Comparison of ENCODE assay signal across 8 cellular contexts in the genomic region with DNA sequence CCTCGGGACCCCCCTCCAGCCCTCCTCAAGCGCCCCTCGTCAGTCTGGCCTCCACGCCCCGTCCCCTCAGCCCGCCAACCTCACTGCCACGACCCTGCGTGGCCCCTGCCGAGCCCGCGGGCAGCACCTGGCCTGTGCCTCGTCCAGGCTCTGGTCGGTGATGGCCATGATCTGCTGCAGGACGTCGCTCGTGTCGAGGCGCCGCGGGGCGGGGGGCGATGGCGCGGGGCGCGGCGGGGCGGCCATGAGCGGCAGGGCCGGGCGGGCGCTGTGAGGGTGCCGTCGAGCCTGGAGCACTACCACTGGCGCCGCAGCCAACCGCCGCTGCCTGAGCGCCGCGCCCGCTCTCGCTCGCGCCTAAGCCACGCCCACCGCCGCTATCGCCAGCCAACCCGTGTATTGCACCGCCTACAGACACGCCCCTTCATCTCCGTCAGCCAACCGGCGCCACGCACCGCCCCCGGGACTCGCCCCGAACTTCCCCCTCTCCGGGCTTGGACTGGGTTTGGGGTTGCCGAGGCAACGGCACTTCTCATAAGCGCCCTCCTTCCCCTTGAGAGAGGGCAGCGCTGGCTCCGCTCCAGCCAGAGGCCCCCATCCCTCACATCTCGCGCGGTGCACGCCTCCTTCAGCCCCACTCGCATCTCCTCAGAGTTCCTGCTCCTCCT. TPM values are rescaled to one million over a fixed set of nuclear protein-coding genes. Genes with fewer than 3 reads are reported as not detected.
A peak's percentile ranks its signal among the peaks of the same experiment; 100 is the strongest.
DNase-seq lines count a peak whose midpoint lies in the region; TF ChIP-seq lines count a peak whose summit lies in the region.

A gene with protein sequence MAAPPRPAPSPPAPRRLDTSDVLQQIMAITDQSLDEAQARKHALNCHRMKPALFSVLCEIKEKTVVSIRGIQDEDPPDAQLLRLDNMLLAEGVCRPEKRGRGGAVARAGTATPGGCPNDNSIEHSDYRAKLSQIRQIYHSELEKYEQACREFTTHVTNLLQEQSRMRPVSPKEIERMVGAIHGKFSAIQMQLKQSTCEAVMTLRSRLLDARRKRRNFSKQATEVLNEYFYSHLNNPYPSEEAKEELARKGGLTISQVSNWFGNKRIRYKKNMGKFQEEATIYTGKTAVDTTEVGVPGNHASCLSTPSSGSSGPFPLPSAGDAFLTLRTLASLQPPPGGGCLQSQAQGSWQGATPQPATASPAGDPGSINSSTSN (minus strand): TSS at position 304 of the 668 bp plus-strand sequence. CDS start 58 bp downstream, at position 246.

- intact Hi-C loops in activated naive CD4-positive, alpha-beta T cell treated with anti-CD3 and anti-CD28 coated beads for 36 hours (cut with micrococcal nuclease): loop anchor here (1.0 to 2.0 kb wide), 6 partner anchors 10 to 56 kb away; partner anchors contain the start of genes ATP13A1 and LPAR2
- intact Hi-C loops in ovary (cut with DNase I): no loop called here

- POLR2A ChIA-PET in SK-N-SH (lab: Yijun Ruan, JAX): no interaction called here

- H3K27ac Mint-ChIP-seq in activated naive CD4-positive, alpha-beta T cell treated with anti-CD3 and anti-CD28 coated beads for 36 hours: peak within 1 kb of the TSS; percentile 46
- peak within 1 kb of the TSS; percentile 95 for H3K27ac Mint-ChIP-seq in glutamatergic neuron (ENCODE audit: unreplicated experiment)

- 10% methylated on average over 14 of the region's 71 CpGs for WGBS in SK-N-SH (ENCODE audit: low lambda C conversion rate)
- WGBS in ovary, 3 donors: 0 to 1% (median 1%) methylated on average over 52 to 71 of the region's 71 CpGs
- WGBS in tibial nerve, 2 donors: 3 to 4% methylated on average over 57 to 58 of the region's 71 CpGs

- no peaks in the 10 kb centered on the region for H3K36me3 Mint-ChIP-seq in activated naive CD4-positive, alpha-beta T cell treated with anti-CD3 and anti-CD28 coated beads for 36 hours (ENCODE audit: low read depth)
- H3K36me3 Mint-ChIP-seq in glutamatergic neuron (ENCODE audit: unreplicated experiment): no peaks in the 10 kb centered on the region

- DNase-seq in GM04504 (ENCODE audit: low read depth) (peak; percentile 68), HFF-Myc (ENCODE audit: extremely low read depth, low read depth) (peak; percentile 51), NB4 (ENCODE audit: low read depth) (peak; percentile 97), SK-N-SH (peak; percentile 99), glutamatergic neuron (peak; percentile 99), ovary (peak; percentile 96 to 98 (median 97)), tibial nerve (ENCODE audit: low spot score in 2 of 2) (peak; percentile 89 to 91)
- DNase-seq in activated naive CD4-positive, alpha-beta T cell treated with anti-CD3 and anti-CD28 coated beads for 36 hours: peak; percentile 99

- H4K20me1 ChIP-seq in SK-N-SH (ENCODE audit: insufficient read depth): no peaks in the 10 kb centered on the region

- CTCF ChIA-PET in SK-N-SH (lab: Yijun Ruan, JAX): interaction anchor here (0.7 to 2.4 kb wide), 2 partner anchors 66 to 86 kb away, joined by 3 to 11 read pairs; no protein-coding TSS in a partner anchor
- CTCF ChIA-PET in activated naive CD4-positive, alpha-beta T cell treated with anti-CD3 and anti-CD28 coated beads for 36 hours (lab: Charles Lee): interaction anchor here (1.6 to 1.8 kb wide), 3 partner anchors 12 to 86 kb away, joined by 5 to 8 read pairs (median 5); no protein-coding TSS in a partner anchor

- H3K9ac ChIP-seq in SK-N-SH: peak within 1 kb of the TSS; percentile 75; the same call in 1 of the 2 replicates

- no peak for TF ChIP-seq CTCF in HFF-Myc (IDR thresholded peaks at IDR 0.05; ENCODE audit: low read depth, low read length, missing control alignments)
- no peak for TF ChIP-seq CTCF in NB4 (IDR thresholded peaks at IDR 0.05; ENCODE audit: low read depth, low read length)
- TF ChIP-seq CTCF in SK-N-SH (IDR thresholded peaks at IDR 0.05): no peak
- no peak for TF ChIP-seq CTCF in glutamatergic neuron (IDR thresholded peaks at IDR 0.05; ENCODE audit: partially characterized antibody, unreplicated experiment)
- no peak for TF ChIP-seq CTCF in ovary (IDR thresholded peaks at IDR 0.05)
- no peak for TF ChIP-seq CTCF in tibial nerve (IDR thresholded peaks at IDR 0.05)

- no peaks in the 10 kb centered on the region for H3K9me3 Mint-ChIP-seq in activated naive CD4-positive, alpha-beta T cell treated with anti-CD3 and anti-CD28 coated beads for 36 hours
- H3K9me3 Mint-ChIP-seq in glutamatergic neuron (ENCODE audit: unreplicated experiment): peaks cover 16% of the 10 kb centered on the region

- H3K4me1 Mint-ChIP-seq in activated naive CD4-positive, alpha-beta T cell treated with anti-CD3 and anti-CD28 coated beads for 36 hours (ENCODE audit: low read depth): peaks cover 42% of the 10 kb centered on the region
- peaks cover 30% of the 10 kb centered on the region for H3K4me1 Mint-ChIP-seq in glutamatergic neuron (ENCODE audit: low read depth, unreplicated experiment)

- peaks cover 4% of the 10 kb centered on the region in 2 experiments; a peak in 2 of 4 replicates for H3K4me1 ChIP-seq in SK-N-SH (ENCODE audit: control insufficient read depth in 1 of 2, insufficient read depth in 2 of 2, low read depth in 1 of 2, low read length in 1 of 2)
- H3K4me1 ChIP-seq in ovary (ENCODE audit: insufficient read depth): peaks cover 7% of the 10 kb centered on the region
- H3K4me1 ChIP-seq in tibial nerve: peaks cover 0 to 11% (median 0%) of the 10 kb centered on the region in 4 donors

- TF ChIP-seq POLR2A in NB4 (IDR thresholded peaks at IDR 0.05; ENCODE audit: extremely low read depth, insufficient read length) (peak; percentile 47), ovary (IDR thresholded peaks at IDR 0.05) (no peak), tibial nerve (IDR thresholded peaks at IDR 0.05) (peak; percentile 32 to 37)

- H3K27me3 Mint-ChIP-seq in activated naive CD4-positive, alpha-beta T cell treated with anti-CD3 and anti-CD28 coated beads for 36 hours (ENCODE audit: low read depth): no peaks in the 10 kb centered on the region
- peaks cover 14% of the 10 kb centered on the region for H3K27me3 Mint-ChIP-seq in glutamatergic neuron (ENCODE audit: unreplicated experiment)

- peak within 1 kb of the TSS; percentile 26 for H3K4me3 ChIP-seq in HFF-Myc (replicated peaks; ENCODE audit: low read depth, low read length)
- H3K4me3 ChIP-seq in NB4 (ENCODE audit: low read depth, low read length): peak within 1 kb of the TSS; percentile 43
- H3K4me3 ChIP-seq in SK-N-SH (ENCODE audit: low read depth in 2 of 2, low read length in 1 of 2): peak within 1 kb of the TSS; percentile 51 to 74
- peak within 1 kb of the TSS; percentile 43 for H3K4me3 ChIP-seq in ovary
- H3K4me3 ChIP-seq in tibial nerve: peak within 1 kb of the TSS; percentile 36 to 64 (median 50)

- H2AFZ ChIP-seq in SK-N-SH (ENCODE audit: low read depth): peak within 1 kb of the TSS; percentile 93

- H3K36me3 ChIP-seq in SK-N-SH (replicated peaks in 1 of 2; ENCODE audit: control insufficient read depth in 1 of 2, insufficient read depth in 2 of 2, low read length in 1 of 2): no peaks in the 10 kb centered on the region
- no peaks in the 10 kb centered on the region for H3K36me3 ChIP-seq in ovary
- no peaks in the 10 kb centered on the region for H3K36me3 ChIP-seq in tibial nerve

- peak within 1 kb of the TSS; percentile 90 for H3K4me2 ChIP-seq in SK-N-SH

- H3K27ac ChIP-seq in SK-N-SH (ENCODE audit: low read depth in 2 of 2, low read length in 1 of 2) (peak within 1 kb of the TSS in 1 of 2 experiments; percentile 51; a peak in 2 of 4 replicates), ovary (no peak within 1 kb of the TSS), tibial nerve (peak within 1 kb of the TSS in 2 of 4 donors; percentile 29 to 67)

- no peak for TF ChIP-seq EP300 in SK-N-SH (IDR thresholded peaks at IDR 0.05; ENCODE audit: borderline replicate concordance in 1 of 2, low read depth in 1 of 2, low read length in 1 of 2)
- TF ChIP-seq EP300 in ovary (IDR thresholded peaks at IDR 0.05): no peak
- peak in 1 of 2 donors; percentile 14 for TF ChIP-seq EP300 in tibial nerve (IDR thresholded peaks at IDR 0.05)

- H3F3A ChIP-seq in SK-N-SH (replicated peaks; ENCODE audit: insufficient read depth): no peaks in the 10 kb centered on the region

- no peaks in the 10 kb centered on the region for H3K27me3 ChIP-seq in SK-N-SH (ENCODE audit: insufficient read depth)
- H3K27me3 ChIP-seq in ovary: no peaks in the 10 kb centered on the region
- peaks cover 0 to 9% of the 10 kb centered on the region in 2 donors for H3K27me3 ChIP-seq in tibial nerve

- peak within 1 kb of the TSS; percentile 81 for H3K4me3 Mint-ChIP-seq in activated naive CD4-positive, alpha-beta T cell treated with anti-CD3 and anti-CD28 coated beads for 36 hours
- peak within 1 kb of the TSS; percentile 91 for H3K4me3 Mint-ChIP-seq in glutamatergic neuron (ENCODE audit: unreplicated experiment)

- H3K9me3 ChIP-seq in SK-N-SH: no peaks in the 10 kb centered on the region
- H3K9me3 ChIP-seq in ovary: no peaks in the 10 kb centered on the region
- H3K9me3 ChIP-seq in tibial nerve: no peaks in the 10 kb centered on the region

- no peak for TF ChIP-seq RAD21 in SK-N-SH (IDR thresholded peaks at IDR 0.05; ENCODE audit: low read length)

- H3K79me2 ChIP-seq in SK-N-SH (ENCODE audit: insufficient read depth): peaks cover 31% of the 10 kb centered on the region; the same call in 1 of the 2 replicates

- no peaks in the 10 kb centered on the region for H3K9me2 ChIP-seq in SK-N-SH

TF ChIP-seq in SK-N-SH, 30 proteins besides CTCF, POLR2A, EP300 and RAD21 (continues in another document):
- no peak for TF ChIP-seq TEAD4 (IDR thresholded peaks at IDR 0.05; ENCODE audit: borderline replicate concordance, insufficient read depth)
- TF ChIP-seq MXI1 (IDR thresholded peaks at IDR 0.05; ENCODE audit: low read depth, low read length): peak; percentile 44; the same call in 1 of the 2 replicates
- TF ChIP-seq FOSL2 (IDR thresholded peaks at IDR 0.05; ENCODE audit: borderline replicate concordance, low read depth): no peak
- no peak for TF ChIP-seq USF1 (IDR thresholded peaks at IDR 0.05; ENCODE audit: borderline replicate concordance, low read depth)

RNA-seq across cellular contexts. Expression of the gene that starts here (rescaled TPM):
- polyA plus RNA-seq in SK-N-SH (2012; rRNA removed): 5.1 and 6.4 TPM in 2 replicates
- 1.7 and 2.7 TPM in 2 replicates for polyA plus RNA-seq in SK-N-SH (2012; cell fraction: cytosol; rRNA removed)
- 22.9 and 27.6 TPM in 2 replicates for polyA plus RNA-seq in SK-N-SH (2012; cell fraction: nucleus; rRNA removed)
- 10 to 100 TPM; 13.5 to 17.5 TPM for total RNA-seq in activated naive CD4-positive, alpha-beta T cell treated with anti-CD3 and anti-CD28 coated beads for 36 hours
- total RNA-seq in glutamatergic neuron (ENCODE audit: unreplicated experiment): 56.1 TPM
- total RNA-seq in ovary: 1 to 10 TPM; 1.9 to 4.4 (median 3.2) TPM
- 1 to 10 TPM in 1 of 2 donors, under 1 TPM in 1; 0.73 to 4.1 TPM for polyA plus RNA-seq in ovary
- 10 to 100 TPM in 2 of 4 donors, 1 to 10 TPM in 2; 3.7 to 11.8 (median 8.1) TPM for total RNA-seq in tibial nerve
